1 cellular context compared by ENCODE assay signal in genomic region chr20:54649511-54649962, GRCh38.
TF ChIP-seq lines count a peak whose summit lies in the region.

No MANE protein-coding gene starts in this region.

TF ChIP-seq in HepG2, 621 proteins besides CTCF, POLR2A, EP300 and RAD21 (continued from another document):
- TF ChIP-seq ZNF136 (CRISPR knock-in tag; IDR thresholded peaks at IDR 0.05; ENCODE audit: low read depth) (no peak), IKZF5 (CRISPR knock-in tag; IDR thresholded peaks at IDR 0.05) (0 out of 2 replicates have a peak, but pooled peaks have one; percentile 47), STAG1 (CRISPR knock-in tag; IDR thresholded peaks at IDR 0.05) (peak; percentile 75), ZNF143 (CRISPR knock-in tag; IDR thresholded peaks at IDR 0.05) (no peak), DRAP1 (CRISPR knock-in tag; IDR thresholded peaks at IDR 0.05) (no peak), NRL (CRISPR knock-in tag; IDR thresholded peaks at IDR 0.05; ENCODE audit: borderline replicate concordance) (no peak), ATF4 (CRISPR knock-in tag; IDR thresholded peaks at IDR 0.05) (no peak), YEATS4 (CRISPR knock-in tag; IDR thresholded peaks at IDR 0.05; ENCODE audit: borderline replicate concordance) (no peak), POLR2AphosphoS5 (IDR thresholded peaks at IDR 0.05; ENCODE audit: low read depth, low read length) (no peak), ZNF251 (CRISPR knock-in tag; IDR thresholded peaks at IDR 0.05) (no peak), SSRP1 (CRISPR knock-in tag; IDR thresholded peaks at IDR 0.05) (no peak), ZNF331 (CRISPR knock-in tag; IDR thresholded peaks at IDR 0.05) (peak; percentile 32; the same call in 1 of the 2 replicates), GATAD2A (CRISPR knock-in tag; IDR thresholded peaks at IDR 0.05) (peak; percentile 51; the same call in 1 of the 2 replicates), KLF6 (CRISPR knock-in tag; IDR thresholded peaks at IDR 0.05) (no peak), DNMT1 (CRISPR knock-in tag; IDR thresholded peaks at IDR 0.05) (no peak), IRF2 (CRISPR knock-in tag; IDR thresholded peaks at IDR 0.05) (0 out of 2 replicates have a peak, but pooled peaks have one; percentile 46), ATF2 (CRISPR knock-in tag; IDR thresholded peaks at IDR 0.05) (peak; percentile 30; the same call in 1 of the 2 replicates), IKZF4 (CRISPR knock-in tag; IDR thresholded peaks at IDR 0.05; ENCODE audit: borderline replicate concordance, low read depth, not compliant biosample characterization) (no peak), ARID5B (CRISPR knock-in tag; IDR thresholded peaks at IDR 0.05) (0 out of 2 replicates have a peak, but pooled peaks have one; percentile 18), BRCA1 (CRISPR knock-in tag; IDR thresholded peaks at IDR 0.05) (no peak), GTF3A (CRISPR knock-in tag; conservative IDR thresholded peaks at IDR 0.05) (no peak), ZNF629 (CRISPR knock-in tag; conservative IDR thresholded peaks at IDR 0.05) (no peak), HOXA5 (CRISPR knock-in tag; IDR thresholded peaks at IDR 0.05) (0 out of 2 replicates have a peak, but pooled peaks have one; percentile 32)
